In genomic region chr19:40601061-40601973, GRCh38 we compare ENCODE assay signal across 1 cellular context.
TF ChIP-seq lines count a peak whose summit lies in the region.

Gene LTBP4, plus strand, starts transcription at chr19:40601369. Its CDS starts 19 bp downstream, at chr19:40601388.

TF ChIP-seq in K562, 482 proteins besides CTCF, POLR2A, EP300 and RAD21 (continued from another document):
- TF ChIP-seq E2F4 (CRISPR knock-in tag; IDR thresholded peaks at IDR 0.05; ENCODE audit: low read depth) (no peak), NFIX (CRISPR knock-in tag; IDR thresholded peaks at IDR 0.05; ENCODE audit: low read depth) (no peak), ZNF124 (CRISPR knock-in tag; IDR thresholded peaks at IDR 0.05) (no peak), CHD1 (IDR thresholded peaks at IDR 0.05; ENCODE audit: low read length) (peak; percentile 76), SAFB (IDR thresholded peaks at IDR 0.05; ENCODE audit: borderline replicate concordance, low read depth, low read length) (0 out of 2 replicates have a peak, but pooled peaks have one; percentile 54), ZNF592 (IDR thresholded peaks at IDR 0.05) (peak; percentile 39; the same call in 1 of the 2 replicates), KDM2B (CRISPR knock-in tag; IDR thresholded peaks at IDR 0.05) (peak; percentile 55; the same call in 1 of the 2 replicates), BRD9 (IDR thresholded peaks at IDR 0.05; ENCODE audit: low read depth, partially characterized antibody) (no peak), ZNF398 (CRISPR knock-in tag; IDR thresholded peaks at IDR 0.05) (no peak), PHB2 (IDR thresholded peaks at IDR 0.05; ENCODE audit: low read depth) (no peak), KAT2B (IDR thresholded peaks at IDR 0.05; ENCODE audit: low read depth, low read length) (no peak), NFIC (IDR thresholded peaks at IDR 0.05) (peak; percentile 90), HES1 (IDR thresholded peaks at IDR 0.05; ENCODE audit: low read depth) (no peak), UBTF (IDR thresholded peaks at IDR 0.05; ENCODE audit: borderline replicate concordance in 1 of 2, low read depth in 2 of 2, low read length in 2 of 2) (peak in 1 of 2 experiments; percentile 74; a peak in 1 of 4 replicates)
